ENCODE assay signal across 20 cellular contexts in the genomic region with DNA sequence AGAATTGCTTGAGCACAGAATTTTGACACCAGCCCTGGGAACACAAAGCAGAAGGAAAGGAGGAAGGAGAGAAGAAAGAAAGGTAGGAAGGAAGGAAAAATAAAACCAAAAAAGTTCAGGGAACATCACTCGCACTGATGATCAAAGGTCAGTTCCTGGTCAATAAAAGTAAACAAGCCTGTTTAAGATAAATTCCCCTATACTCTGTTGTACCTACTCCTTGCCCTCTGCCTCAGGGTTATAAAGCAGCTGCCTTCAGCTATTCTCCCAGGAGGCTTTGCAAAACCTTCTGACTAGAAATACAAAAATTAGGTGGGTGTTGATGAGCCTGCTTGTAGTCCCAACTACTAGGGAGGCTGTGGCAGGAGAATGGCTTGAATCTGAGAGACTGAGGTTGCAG. TPM values are rescaled to one million over a fixed set of nuclear protein-coding genes. Genes with fewer than 3 reads are reported as not detected.
A peak's percentile ranks its signal among the peaks of the same experiment; 100 is the strongest.
DNase-seq lines count a peak whose midpoint lies in the region; ATAC-seq, FAIRE-seq and TF ChIP-seq lines count a peak whose summit lies in the region.
"Had no signal": no experiment of that assay in that cellular context is flagged by ENCODE, and none has a peak within 500 bp of the region (broad histone marks: within the 10 kb centered on the region; RNA-seq: fewer than 3 reads in every experiment).

No MANE protein-coding gene starts in this region.

- no peaks in the 10 kb centered on the region for H3K9me2 ChIP-seq in hepatocyte (replicated peaks; ENCODE audit: insufficient read depth)
- H3K9me2 ChIP-seq: SK-N-SH had no signal

- POLR2A ChIA-PET in HepG2 (lab: Yijun Ruan, JAX), result interaction anchor here (4.7 kb wide), 1 partner anchor 16 kb away, joined by 19 read pairs; the partner anchor contains the start of gene ZNF91
- POLR2A ChIA-PET in naive thymus-derived CD8-positive, alpha-beta T cell (lab: Charles Lee), result no interaction called here

- no peaks in the 10 kb centered on the region for H3K36me3 ChIP-seq in HepG2 (replicated peaks in 1 of 2; ENCODE audit: control insufficient read depth in 1 of 2, insufficient read depth in 2 of 2, low read length in 2 of 2)
- H3K36me3 ChIP-seq in right lobe of liver, result no peaks in the 10 kb centered on the region
- H3K36me3 ChIP-seq in hepatocyte (replicated peaks; ENCODE audit: insufficient read depth, low read depth), result no peaks in the 10 kb centered on the region
- no peaks in the 10 kb centered on the region for H3K36me3 ChIP-seq in mucosa of rectum (ENCODE audit: control insufficient read depth in 2 of 2, insufficient read depth in 2 of 2, low read length in 2 of 2)
- H3K36me3 ChIP-seq: BE2C had no signal

- no peak for TF ChIP-seq CTCF in HepG2 (CRISPR knock-in tag; IDR thresholded peaks at IDR 0.05)
- no peak for TF ChIP-seq CTCF in right lobe of liver (IDR thresholded peaks at IDR 0.05)
- TF ChIP-seq CTCF in hepatocyte (IDR thresholded peaks at IDR 0.05; ENCODE audit: poor library complexity), result no peak
- TF ChIP-seq CTCF in lower leg skin (IDR thresholded peaks at IDR 0.05), result no peak

- peaks cover 0 to 10% (median 0%) of the 10 kb centered on the region in 9 donors for H3K9me3 Mint-ChIP-seq in naive thymus-derived CD8-positive, alpha-beta T cell

- BruUV-seq in HepG2 (replicated peaks; lab: Mats Ljungman, UMichigan), result no TSS peak

- WGBS in HepG2 (ENCODE audit: low lambda C conversion rate), result 0% methylated on average over 1 of the region's 1 CpG
- 13% methylated on average over 1 of the region's 1 CpG for WGBS in right lobe of liver (ENCODE audit: insufficient coverage, low coverage, low lambda C conversion rate, missing lambda C conversion rate)
- WGBS in hepatocyte (ENCODE audit: low lambda C conversion rate, missing lambda C conversion rate), result 50% methylated on average over 1 of the region's 1 CpG
- 53 to 69% methylated on average over 1 of the region's 1 CpG for WGBS in lower leg skin, 2 donors

- no peak for TF ChIP-seq RAD21 in HepG2 (CRISPR knock-in tag; IDR thresholded peaks at IDR 0.05)

- H3K27me3 ChIP-seq in HepG2 (ENCODE audit: control insufficient read depth in 1 of 2, insufficient read depth in 2 of 2, low read length in 2 of 2) (no peaks in the 10 kb centered on the region), right lobe of liver (no peaks in the 10 kb centered on the region), hepatocyte (no peaks in the 10 kb centered on the region), mucosa of rectum (ENCODE audit: control insufficient read depth in 2 of 2, insufficient read depth in 2 of 2, low read length in 2 of 2) (no peaks in the 10 kb centered on the region)
- H3K27me3 ChIP-seq: BE2C had no signal

- H3K27ac ChIP-seq in HepG2 (ENCODE audit: extremely low read length, insufficient read depth, low read length) (no peak overlapping the region), right lobe of liver (no peak overlapping the region), hepatocyte (peak overlapping the region; percentile 67), mucosa of rectum (ENCODE audit: low read depth in 2 of 2, low read length in 2 of 2) (peak overlapping the region; percentile 71 to 80)

- H3K4me3 ChIP-seq in HepG2 (replicated peaks in 1 of 3; ENCODE audit: insufficient read depth in 1 of 3, low read depth in 2 of 3, low read length in 3 of 3) (no peak overlapping the region), right lobe of liver (no peak overlapping the region), hepatocyte (no peak overlapping the region), mucosa of rectum (ENCODE audit: low read length in 2 of 2) (peak overlapping the region in 1 of 2 donors; percentile 22), lower leg skin (ENCODE audit: low read depth, poor library complexity, severe bottlenecking) (no peak overlapping the region)
- H3K4me3 ChIP-seq: K562 had no signal

- H3K79me2 ChIP-seq in HepG2 (ENCODE audit: insufficient read depth, low read length) (no peaks in the 10 kb centered on the region), hepatocyte (no peaks in the 10 kb centered on the region)

- H3K4me2 ChIP-seq in HepG2 (ENCODE audit: low read depth, low read length) (peak overlapping the region; percentile 21), hepatocyte (peak overlapping the region; percentile 41)
- H3K4me2 ChIP-seq: SK-N-SH had no signal

- in situ Hi-C loops in HepG2 (cut with HindIII; ENCODE audit: extremely low pct_ligation_motif_present, low pct_unique_long_range_greater_than_20kb), result no loop called here

- no peak overlapping the region for H3K9ac ChIP-seq in HepG2 (ENCODE audit: insufficient read depth, low read depth, low read length)
- no peak overlapping the region for H3K9ac ChIP-seq in mucosa of rectum (ENCODE audit: low read depth in 1 of 2, low read length in 2 of 2)
- H3K9ac ChIP-seq: SK-N-SH had no signal

- DNase-seq in HepG2 (ENCODE audit: low spot score) (no peak), right lobe of liver (no peak), hepatocyte (ENCODE audit: low spot score) (no peak), lower leg skin (ENCODE audit: low spot score in 2 of 2) (no peak), NCI-H1436 (lab: John Stamatoyannopoulos, UW) (no peak)
- DNase-seq in naive thymus-derived CD8-positive, alpha-beta T cell, result no peak
- DNase-seq: 8988T, ACHN, BE2C, DMS153, Kasumi-1, NCI-H1105, NCI-H2029, NCI-H526 treated with DMSO at 0.1 percent for 48 hours had no signal

- H3K27me3 Mint-ChIP-seq in naive thymus-derived CD8-positive, alpha-beta T cell, result peaks cover 5 to 21% (median 13%) of the 10 kb centered on the region in 5 donors

- H3K36me3 Mint-ChIP-seq in naive thymus-derived CD8-positive, alpha-beta T cell, result peaks cover 0 to 11% (median 0%) of the 10 kb centered on the region in 3 donors

- TF ChIP-seq EP300 in HepG2 (IDR thresholded peaks at IDR 0.05; ENCODE audit: low read depth in 2 of 2, low read length in 2 of 2) (no peak), HepG2 (CRISPR knock-in tag; IDR thresholded peaks at IDR 0.05; ENCODE audit: borderline replicate concordance) (no peak)

- CTCF ChIA-PET in HepG2 (lab: Yijun Ruan, JAX; ENCODE audit: low intra/inter-chr PET ratio, low total read pairs), result no interaction called here

- no peaks in the 10 kb centered on the region for H4K20me1 ChIP-seq in HepG2 (ENCODE audit: insufficient read depth, low read length)
- no peaks in the 10 kb centered on the region for H4K20me1 ChIP-seq in hepatocyte (ENCODE audit: insufficient read depth, poor library complexity, severe bottlenecking)

- H3K27ac Mint-ChIP-seq in naive thymus-derived CD8-positive, alpha-beta T cell, result peak overlapping the region in 1 of 10 donors; percentile 20

- no peaks in the 10 kb centered on the region for H3K9me3 ChIP-seq in HepG2 (ENCODE audit: low read length)
- no peaks in the 10 kb centered on the region for H3K9me3 ChIP-seq in right lobe of liver
- no peaks in the 10 kb centered on the region for H3K9me3 ChIP-seq in hepatocyte (ENCODE audit: low read depth)
- no peaks in the 10 kb centered on the region for H3K9me3 ChIP-seq in mucosa of rectum (ENCODE audit: control insufficient read depth in 2 of 2, low read length in 2 of 2)
- H3K9me3 ChIP-seq: BE2C, SK-N-SH had no signal

- TF ChIP-seq POLR2A in HepG2 (IDR thresholded peaks at IDR 0.05; ENCODE audit: insufficient read depth in 1 of 2, low read depth in 2 of 2, low read length in 2 of 2) (no peak), right lobe of liver (IDR thresholded peaks at IDR 0.05) (no peak), lower leg skin (IDR thresholded peaks at IDR 0.05) (no peak)

- no peak for FAIRE-seq in HepG2 (lab: Jason Lieb, UNC)
- FAIRE-seq: GM18507, H54, K562 had no signal

- H2AFZ ChIP-seq in HepG2 (ENCODE audit: low read length) (no peak overlapping the region), hepatocyte (no peak overlapping the region)

- peak; percentile 58 for ATAC-seq in HepG2
- ATAC-seq in right lobe of liver, result no peak
- no peak for ATAC-seq in naive thymus-derived CD8-positive, alpha-beta T cell
- no peak for ATAC-seq in GM19452 (IDR thresholded peaks at IDR 0.05; ENCODE audit: unreplicated experiment)
- ATAC-seq: K562 had no signal

- H3K4me1 ChIP-seq in HepG2 (ENCODE audit: insufficient read depth, low read length), result peaks cover 10% of the 10 kb centered on the region
- no peaks in the 10 kb centered on the region for H3K4me1 ChIP-seq in right lobe of liver
- H3K4me1 ChIP-seq in hepatocyte (ENCODE audit: insufficient read depth), result peaks cover 8% of the 10 kb centered on the region
- peaks cover 18 to 35% of the 10 kb centered on the region in 2 donors for H3K4me1 ChIP-seq in mucosa of rectum (ENCODE audit: control insufficient read depth in 2 of 2, insufficient read depth in 2 of 2, low read length in 2 of 2)
- H3K4me1 ChIP-seq: BE2C had no signal

- H3K4me3 Mint-ChIP-seq in naive thymus-derived CD8-positive, alpha-beta T cell, result no peak overlapping the region

- peaks cover 0 to 7% (median 3%) of the 10 kb centered on the region in 4 donors for H3K4me1 Mint-ChIP-seq in naive thymus-derived CD8-positive, alpha-beta T cell

- intact Hi-C loops in HepG2 (cut with micrococcal nuclease; ENCODE audit: unreplicated experiment) (no loop called here), right lobe of liver (cut with DNase I) (no loop called here), lower leg skin (cut with DNase I; ENCODE audit: low total_unique reads) (no loop called here)

RNA-seq across cellular contexts. Expression of gene ZNF91, which starts 14.9 kb away (rescaled TPM):
- 21.5 and 30.7 TPM in 2 replicates for total RNA-seq in HepG2 (2016; rRNA removed; fragmentation: Illumina TruSeq; extraction: Trizol)
- total RNA-seq in HepG2 (2016; cell fraction: cytosol; rRNA removed; fragmentation: Illumina TruSeq; extraction: Trizol; ENCODE audit: low read depth), result 7.1 and 8.4 TPM in 2 replicates
- total RNA-seq in HepG2 (2016; cell fraction: insoluble cytoplasmic fraction; rRNA removed; fragmentation: Illumina TruSeq; extraction: Trizol), result 19.7 and 29.0 TPM in 2 replicates
- 14.1 and 19.3 TPM in 2 replicates for total RNA-seq in HepG2 (2016; cell fraction: membrane; rRNA removed; fragmentation: Illumina TruSeq; extraction: Trizol)
- 32.7 and 36.3 TPM in 2 replicates for total RNA-seq in HepG2 (2016; cell fraction: nucleus; rRNA removed; fragmentation: Illumina TruSeq; extraction: Trizol)
- polyA plus RNA-seq in HepG2 (2011; rRNA removed), result 19.4 and 19.6 TPM in 2 replicates
- polyA plus RNA-seq in HepG2 (2011; cell fraction: cytosol; rRNA removed), result 16.0 and 22.2 TPM in 2 replicates
- 27.4 and 37.5 TPM in 2 replicates for polyA plus RNA-seq in HepG2 (2011; cell fraction: nucleus; rRNA removed)
- 14.0 and 14.4 TPM in 2 replicates for polyA plus RNA-seq in HepG2 (2012)
- 1.1 and 1.4 TPM in 2 replicates for polyA plus RNA-seq in HepG2 (2016; cell fraction: cytosol; fragmentation: Illumina TruSeq; extraction: Trizol; ENCODE audit: low read depth)
- 13.1 and 14.1 TPM in 2 replicates for polyA plus RNA-seq in HepG2 (2016; cell fraction: insoluble cytoplasmic fraction; fragmentation: Illumina TruSeq; extraction: Trizol; ENCODE audit: low read depth)
- polyA plus RNA-seq in HepG2 (2016; cell fraction: membrane; fragmentation: Illumina TruSeq; extraction: Trizol; ENCODE audit: low read depth), result 2.0 and 3.9 TPM in 2 replicates
- polyA plus RNA-seq in HepG2 (2016; cell fraction: nucleus; fragmentation: Illumina TruSeq; extraction: Trizol; ENCODE audit: insufficient read depth, low read depth), result 18.2 and 18.6 TPM in 2 replicates
- 20.0 and 43.5 TPM in 2 replicates for polyA minus RNA-seq in HepG2 (2011; rRNA and poly(A)+ RNA removed; ENCODE audit: low replicate concordance)
- 23.2 and 40.4 TPM in 2 replicates for polyA minus RNA-seq in HepG2 (2011; cell fraction: cytosol; rRNA and poly(A)+ RNA removed)
- polyA minus RNA-seq in HepG2 (2011; cell fraction: nucleus; rRNA and poly(A)+ RNA removed), result 84.8 and 108 TPM in 2 replicates
- total RNA-seq in right lobe of liver, result 10 to 100 TPM; 14.4 to 21.0 (median 18.3) TPM
- 68.3 and 84.0 TPM in 2 replicates for total RNA-seq in hepatocyte
- polyA plus RNA-seq in hepatocyte, result 19.0 and 25.2 TPM in 2 replicates
- 10 to 100 TPM; 36.7 to 82.9 (median 50.7) TPM for total RNA-seq in lower leg skin
- 100 to 1,000 TPM; 106 to 121 TPM for total RNA-seq in naive thymus-derived CD8-positive, alpha-beta T cell
- 10 to 100 TPM; 44.2 to 53.8 (median 51.7) TPM for polyA plus RNA-seq in naive thymus-derived CD8-positive, alpha-beta T cell

Comparison
In these comparisons a context has a peak if more than half of its experiments do, and no peak if none do; other contexts are left out.
1. H3K27ac ChIP-seq: peak in hepatocyte (single experiment) and mucosa of rectum (2 of 2); none in HepG2 (single experiment) and right lobe of liver (0 of 3).